In the genomic region with DNA sequence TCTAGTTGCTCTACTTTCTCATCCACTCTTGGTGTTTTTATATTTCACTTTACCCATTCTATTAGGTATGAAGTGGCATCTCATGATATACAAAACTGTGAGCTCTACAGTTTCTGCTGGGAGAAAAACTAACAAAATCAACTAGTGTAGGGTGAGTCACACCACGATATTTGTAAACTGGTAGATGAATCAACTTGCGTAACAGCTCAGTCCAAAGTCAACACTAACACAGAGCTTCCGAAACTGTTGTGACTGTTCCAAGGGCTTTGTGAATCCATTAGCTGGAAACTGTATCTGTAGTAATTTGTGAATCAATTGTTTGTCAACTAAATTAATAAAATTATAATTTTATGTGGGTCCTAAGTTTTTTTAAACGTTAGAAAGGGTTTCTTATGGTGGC, we compare ENCODE assay signal across 13 cellular contexts.
DNase-seq lines count a peak whose midpoint lies in the region; ATAC-seq and TF ChIP-seq lines count a peak whose summit lies in the region.
"Had no signal": no experiment of that assay in that cellular context is flagged by ENCODE, and none has a peak within 500 bp of the region (broad histone marks: within the 10 kb centered on the region; RNA-seq: fewer than 3 reads in every experiment).

No MANE protein-coding gene starts in this region.

- no peaks in the 10 kb centered on the region for H3K4me1 ChIP-seq in vagina
- H3K4me1 ChIP-seq: gastrocnemius medialis, lower lobe of right lung had no signal

- TF ChIP-seq CTCF in fibroblast of villous mesenchyme (IDR thresholded peaks at IDR 0.05; ENCODE audit: insufficient read depth, low read depth, low read length) (no peak), vagina (IDR thresholded peaks at IDR 0.05) (no peak)

- TF ChIP-seq POLR2A in vagina (IDR thresholded peaks at IDR 0.05) (no peak), GM18505 (IDR thresholded peaks at IDR 0.05; ENCODE audit: borderline replicate concordance, extremely low read depth, insufficient read depth, insufficient read length) (no peak)

- intact Hi-C loops in vagina (cut with DNase I): no loop called here

- DNase-seq in SIG-M5 treated with dmso at 0.1 percent for 504 hours (lab: John Stamatoyannopoulos, UW; ENCODE audit: unreplicated experiment): peak; percentile 4
- no peak for DNase-seq in SIG-M5 (lab: John Stamatoyannopoulos, UW)
- peak; percentile 98 for DNase-seq in amniotic epithelial cell (ENCODE audit: low read depth)
- DNase-seq in fibroblast of villous mesenchyme (ENCODE audit: low read depth): peak; percentile 94
- peak; percentile 47 for DNase-seq in stromal cell of bone marrow (ENCODE audit: low read depth)
- no peak for DNase-seq in vagina (ENCODE audit: extremely low spot score in 2 of 2)
- DNase-seq: amygdala, gastrocnemius medialis, lower lobe of right lung, NCI-H1092, posterior cingulate gyrus had no signal

- no peaks in the 10 kb centered on the region for H3K27me3 ChIP-seq in vagina
- H3K27me3 ChIP-seq: gastrocnemius medialis had no signal

- no peak for ATAC-seq in GM19397 (IDR thresholded peaks at IDR 0.05; ENCODE audit: unreplicated experiment)
- ATAC-seq in GM18505 (IDR thresholded peaks at IDR 0.05; ENCODE audit: unreplicated experiment): no peak
- ATAC-seq: gastrocnemius medialis had no signal

- no peak overlapping the region for H3K27ac ChIP-seq in vagina
- H3K27ac ChIP-seq: gastrocnemius medialis, lower lobe of right lung had no signal

- no peak overlapping the region for H3K4me3 ChIP-seq in fibroblast of villous mesenchyme (ENCODE audit: low read depth, low read length)
- H3K4me3 ChIP-seq in vagina: no peak overlapping the region
- H3K4me3 ChIP-seq: gastrocnemius medialis, lower lobe of right lung had no signal

- H3K9me3 ChIP-seq in vagina: no peaks in the 10 kb centered on the region
- H3K9me3 ChIP-seq: gastrocnemius medialis, lower lobe of right lung had no signal

- H3K36me3 ChIP-seq in vagina: no peaks in the 10 kb centered on the region
- H3K36me3 ChIP-seq: gastrocnemius medialis, lower lobe of right lung had no signal

Comparison
In these comparisons a context has a peak if more than half of its experiments do, and no peak if none do; other contexts are left out.
1. DNase-seq: peak in SIG-M5 treated with dmso at 0.1 percent for 504 hours (single experiment), amniotic epithelial cell (single experiment), fibroblast of villous mesenchyme (single experiment) and stromal cell of bone marrow (single experiment); none in SIG-M5 (single experiment) and vagina (0 of 2).